ENCODE assay signal across 1 cellular context in genomic region chr21:32806810-32807386, GRCh38.
TF ChIP-seq lines count a peak whose summit lies in the region.

No MANE protein-coding gene starts in this region.

TF ChIP-seq in H1, 55 proteins besides CTCF, POLR2A, EP300 and RAD21 (continued from another document):
- TF ChIP-seq BRCA1 (IDR thresholded peaks at IDR 0.05; ENCODE audit: low read depth, low read length): no peak
